9 cellular contexts compared by ENCODE assay signal in genomic region chr17:55437165-55437605, GRCh38. TPM values are rescaled to one million over a fixed set of nuclear protein-coding genes. Genes with fewer than 3 reads are reported as not detected.
DNase-seq lines count a peak whose midpoint lies in the region; ATAC-seq and TF ChIP-seq lines count a peak whose summit lies in the region.
"Had no signal": no experiment of that assay in that cellular context is flagged by ENCODE, and none has a peak within 500 bp of the region (broad histone marks: within the 10 kb centered on the region; RNA-seq: fewer than 3 reads in every experiment).

No MANE protein-coding gene starts in this region.

- H3K27ac ChIP-seq in left ventricle myocardium inferior (replicated peaks) (peak overlapping the region; percentile 27), right atrium auricular region (no peak overlapping the region), upper lobe of right lung (no peak overlapping the region)
- H3K27ac ChIP-seq: C4-2B had no signal

- H3K27me3 ChIP-seq in left ventricle myocardium inferior (ENCODE audit: low read depth) (no peaks in the 10 kb centered on the region), right atrium auricular region (no peaks in the 10 kb centered on the region), upper lobe of right lung (no peaks in the 10 kb centered on the region)

- no peak for TF ChIP-seq CTCF in left ventricle myocardium inferior (IDR thresholded peaks at IDR 0.05; ENCODE audit: borderline replicate concordance)
- no peak for TF ChIP-seq CTCF in right atrium auricular region (IDR thresholded peaks at IDR 0.05)
- no peak for TF ChIP-seq CTCF in upper lobe of right lung (IDR thresholded peaks at IDR 0.05)

- H3K4me1 ChIP-seq in left ventricle myocardium inferior: peaks cover 4% of the 10 kb centered on the region
- no peaks in the 10 kb centered on the region for H3K4me1 ChIP-seq in right atrium auricular region
- peaks cover 28% of the 10 kb centered on the region for H3K4me1 ChIP-seq in upper lobe of right lung

- ATAC-seq in HG02943 (IDR thresholded peaks at IDR 0.05; ENCODE audit: low read depth, unreplicated experiment) (peak; percentile 77), upper lobe of right lung (peak; percentile 59)

- H3K36me3 ChIP-seq in left ventricle myocardium inferior (no peaks in the 10 kb centered on the region), right atrium auricular region (no peaks in the 10 kb centered on the region), upper lobe of right lung (no peaks in the 10 kb centered on the region)

- H3K4me3 ChIP-seq in left ventricle myocardium inferior: no peak overlapping the region
- no peak overlapping the region for H3K4me3 ChIP-seq in right atrium auricular region
- H3K4me3 ChIP-seq in upper lobe of right lung: no peak overlapping the region

- DNase-seq in left ventricle myocardium inferior (no peak), right atrium auricular region (ENCODE audit: low spot score) (no peak), NCI-H69 (lab: John Stamatoyannopoulos, UW) (peak; percentile 38), upper lobe of right lung (no peak), NCI-H146 (lab: John Stamatoyannopoulos, UW) (no peak), posterior vena cava (ENCODE audit: low spot score) (no peak), NCI-H2171 treated with DMSO at 0.1 percent for 48 hours (lab: John Stamatoyannopoulos, UW) (no peak)

- intact Hi-C loops in left ventricle myocardium inferior (cut with micrococcal nuclease): no loop called here
- intact Hi-C loops in upper lobe of right lung (cut with DNase I): no loop called here
- intact Hi-C loops in posterior vena cava (cut with DNase I): no loop called here

- H3K9me3 ChIP-seq in left ventricle myocardium inferior (replicated peaks) (no peaks in the 10 kb centered on the region), right atrium auricular region (no peaks in the 10 kb centered on the region), upper lobe of right lung (no peaks in the 10 kb centered on the region)

RNA-seq across cellular contexts. Expression of gene MMD, which starts 15.6 kb away (rescaled TPM):
- 9.5 TPM for total RNA-seq in left ventricle myocardium inferior
- 10 to 100 TPM; 12.5 to 17.5 TPM for total RNA-seq in right atrium auricular region
- 16.0 TPM for total RNA-seq in upper lobe of right lung
- 10 to 100 TPM in 1 of 2 donors, 1 to 10 TPM in 1; 8.0 to 18.2 TPM for total RNA-seq in posterior vena cava
